16 cellular contexts compared by ENCODE assay signal in genomic region chr1:32873484-32873883, GRCh38. TPM values are rescaled to one million over a fixed set of nuclear protein-coding genes. Genes with fewer than 3 reads are reported as not detected.
DNase-seq lines count a peak whose midpoint lies in the region; ATAC-seq and TF ChIP-seq lines count a peak whose summit lies in the region.
"Had no signal": no experiment of that assay in that cellular context is flagged by ENCODE, and none has a peak within 500 bp of the region (broad histone marks: within the 10 kb centered on the region; RNA-seq: fewer than 3 reads in every experiment).

No MANE protein-coding gene starts in this region.

- H3K4me3 Mint-ChIP-seq in activated CD8-positive, alpha-beta memory T cell treated with anti-CD3 and anti-CD28 coated beads, Interleukin-2, amount 10 ng/mL, durations not matched to agents 7 days and 5 days: no peak overlapping the region
- H3K4me3 Mint-ChIP-seq: CD4-positive, alpha-beta memory T cell; HFFc6 had no signal

- H3K9ac ChIP-seq in BLaER1 treated with 17β-estradiol and CSF1 and Interleukin-3, amounts not matched to agents 10 nM and 100 nM: peak overlapping the region in 6 of 11 experiments; percentile 47 to 73 (median 64); a peak in 7 of 22 replicates

- intact Hi-C loops in upper lobe of right lung (cut with DNase I): no loop called here

- no peak overlapping the region for H3K27ac Mint-ChIP-seq in activated CD8-positive, alpha-beta memory T cell treated with anti-CD3 and anti-CD28 coated beads, Interleukin-2, amount 10 ng/mL, durations not matched to agents 7 days and 5 days
- H3K27ac Mint-ChIP-seq: CD4-positive, alpha-beta memory T cell; HFFc6 had no signal

- H3K9me3 ChIP-seq in BLaER1 treated with 17β-estradiol and CSF1 and Interleukin-3, amounts not matched to agents 10 nM and 100 nM (replicated peaks in 1 of 11): no peaks in the 10 kb centered on the region
- H3K9me3 ChIP-seq in upper lobe of right lung: no peaks in the 10 kb centered on the region

- no peaks in the 10 kb centered on the region for H3K9me3 Mint-ChIP-seq in activated CD8-positive, alpha-beta memory T cell treated with anti-CD3 and anti-CD28 coated beads, Interleukin-2, amount 10 ng/mL, durations not matched to agents 7 days and 5 days (ENCODE audit: low read depth)
- H3K9me3 Mint-ChIP-seq: HFFc6 had no signal

- peak overlapping the region in 2 of 11 experiments; percentile 53 to 55; a peak in 2 of 22 replicates for H3K27ac ChIP-seq in BLaER1 treated with 17β-estradiol and CSF1 and Interleukin-3, amounts not matched to agents 10 nM and 100 nM
- no peak overlapping the region for H3K27ac ChIP-seq in upper lobe of right lung
- H3K27ac ChIP-seq: C4-2B, HL-60 had no signal

- TF ChIP-seq CTCF in upper lobe of right lung (IDR thresholded peaks at IDR 0.05): no peak

- CTCF ChIA-PET in activated CD8-positive, alpha-beta memory T cell treated with anti-CD3 and anti-CD28 coated beads, Interleukin-2, amount 10 ng/mL, durations not matched to agents 7 days and 5 days (lab: Charles Lee): interaction anchor here (0.6 to 6.7 kb wide), 12 partner anchors 11 to 353 kb away, joined by 3 to 101 read pairs (median 4); partner anchors contain the start of genes S100PBP and YARS1

- no peaks in the 10 kb centered on the region for H3K36me3 Mint-ChIP-seq in activated CD8-positive, alpha-beta memory T cell treated with anti-CD3 and anti-CD28 coated beads, Interleukin-2, amount 10 ng/mL, durations not matched to agents 7 days and 5 days

- H4K20me1 ChIP-seq in BLaER1 treated with 17β-estradiol and CSF1 and Interleukin-3, amounts not matched to agents 10 nM and 100 nM: peaks cover 0 to 34% (median 27%) of the 10 kb centered on the region in 11 experiments; a peak in 18 of 22 replicates

- H3K27me3 Mint-ChIP-seq in activated CD8-positive, alpha-beta memory T cell treated with anti-CD3 and anti-CD28 coated beads, Interleukin-2, amount 10 ng/mL, durations not matched to agents 7 days and 5 days: peaks cover 63% of the 10 kb centered on the region

- peaks cover 18 to 58% (median 49%) of the 10 kb centered on the region in 10 experiments for H3K4me1 ChIP-seq in BLaER1 treated with 17β-estradiol and CSF1 and Interleukin-3, amounts not matched to agents 10 nM and 100 nM
- peaks cover 4% of the 10 kb centered on the region for H3K4me1 ChIP-seq in upper lobe of right lung

- peak; percentile 37 for DNase-seq in activated CD8-positive, alpha-beta memory T cell treated with anti-CD3 and anti-CD28 coated beads, Interleukin-2, amount 50 U/mL, for 48 hours
- no peak for DNase-seq in activated CD8-positive, alpha-beta memory T cell treated with anti-CD3 and anti-CD28 coated beads, Interleukin-2, amount 10 ng/mL, durations not matched to agents 7 days and 5 days
- peak; percentile 38 for DNase-seq in left lobe of liver (ENCODE audit: low spot score)
- DNase-seq in upper lobe of right lung: peak; percentile 28
- no peak for DNase-seq in mucosa of gallbladder (ENCODE audit: low spot score)
- DNase-seq: ACHN; CD4-positive, alpha-beta memory T cell; DMS79; GDM1; HCEC 1CT; HFFc6 had no signal

- H3K27me3 ChIP-seq in BLaER1 treated with 17β-estradiol and CSF1 and Interleukin-3, amounts not matched to agents 10 nM and 100 nM: peaks cover 37 to 45% (median 38%) of the 10 kb centered on the region in 11 experiments
- peaks cover 38% of the 10 kb centered on the region for H3K27me3 ChIP-seq in upper lobe of right lung

- 0 out of 22 replicates have a peak, but pooled peaks cover 0 to under 1% (median 0%) of the 10 kb centered on the region in 11 experiments for H3K36me3 ChIP-seq in BLaER1 treated with 17β-estradiol and CSF1 and Interleukin-3, amounts not matched to agents 10 nM and 100 nM
- no peaks in the 10 kb centered on the region for H3K36me3 ChIP-seq in upper lobe of right lung

- peak overlapping the region in 1 of 10 experiments; percentile 45; a peak in 1 of 20 replicates for H3K4me3 ChIP-seq in BLaER1 treated with 17β-estradiol and CSF1 and Interleukin-3, amounts not matched to agents 10 nM and 100 nM
- no peak overlapping the region for H3K4me3 ChIP-seq in upper lobe of right lung

- H3K4me2 ChIP-seq in BLaER1 treated with 17β-estradiol and CSF1 and Interleukin-3, amounts not matched to agents 10 nM and 100 nM: peak overlapping the region in 9 of 11 experiments; percentile 61 to 95 (median 87); a peak in 18 of 22 replicates

- ATAC-seq in activated CD8-positive, alpha-beta memory T cell treated with anti-CD3 and anti-CD28 coated beads, Interleukin-2, amount 10 ng/mL, durations not matched to agents 7 days and 5 days: no peak
- ATAC-seq in left lobe of liver: no peak
- no peak for ATAC-seq in upper lobe of right lung
- no peak for ATAC-seq in GM18868 (IDR thresholded peaks at IDR 0.05; ENCODE audit: unreplicated experiment)

- H3K4me1 Mint-ChIP-seq in activated CD8-positive, alpha-beta memory T cell treated with anti-CD3 and anti-CD28 coated beads, Interleukin-2, amount 10 ng/mL, durations not matched to agents 7 days and 5 days: peaks cover 10% of the 10 kb centered on the region

RNA-seq across cellular contexts. Expression of gene FNDC5, which starts 2.8 kb away (rescaled TPM):
- not detected for total RNA-seq in activated CD8-positive, alpha-beta memory T cell treated with anti-CD3 and anti-CD28 coated beads, Interleukin-2, amount 10 ng/mL, durations not matched to agents 7 days and 5 days
- total RNA-seq in left lobe of liver (5.4 TPM), upper lobe of right lung (1.5 TPM), mucosa of gallbladder (8.4 TPM)
- total RNA-seq: A172; CD4-positive, alpha-beta memory T cell had no signal

RNA-seq across cellular contexts. Expression of gene HPCA, which starts 12.8 kb away (rescaled TPM):
- total RNA-seq in activated CD8-positive, alpha-beta memory T cell treated with anti-CD3 and anti-CD28 coated beads, Interleukin-2, amount 10 ng/mL, durations not matched to agents 7 days and 5 days: under 1 TPM in 1 of 2 experiments, not detected in 1; 0.35 TPM
- total RNA-seq in left lobe of liver (not detected), upper lobe of right lung (not detected), mucosa of gallbladder (1.8 TPM)
- total RNA-seq: A172 had no signal

RNA-seq across cellular contexts. Expression of gene TMEM54, which starts 27.7 kb away (rescaled TPM):
- total RNA-seq in activated CD8-positive, alpha-beta memory T cell treated with anti-CD3 and anti-CD28 coated beads, Interleukin-2, amount 10 ng/mL, durations not matched to agents 7 days and 5 days: not detected
- total RNA-seq in left lobe of liver (6.1 TPM), upper lobe of right lung (41.9 TPM), mucosa of gallbladder (372 TPM)
- total RNA-seq: CD4-positive, alpha-beta memory T cell had no signal

RNA-seq across cellular contexts. Expression of gene S100PBP, which starts 56.0 kb away (rescaled TPM):
- total RNA-seq in activated CD8-positive, alpha-beta memory T cell treated with anti-CD3 and anti-CD28 coated beads, Interleukin-2, amount 10 ng/mL, durations not matched to agents 7 days and 5 days: 100 to 1,000 TPM in 1 of 2 experiments, 10 to 100 TPM in 1; 85.3 to 102 TPM
- 10.3 TPM for total RNA-seq in left lobe of liver
- total RNA-seq in upper lobe of right lung: 34.9 TPM
- 26.9 TPM for total RNA-seq in mucosa of gallbladder

RNA-seq across cellular contexts. Expression of gene YARS1, which starts 56.3 kb away (rescaled TPM):
- total RNA-seq in activated CD8-positive, alpha-beta memory T cell treated with anti-CD3 and anti-CD28 coated beads, Interleukin-2, amount 10 ng/mL, durations not matched to agents 7 days and 5 days: 100 to 1,000 TPM; 192 to 238 TPM
- total RNA-seq in left lobe of liver (38.4 TPM), upper lobe of right lung (111 TPM), mucosa of gallbladder (28.5 TPM)

Comparison
In these comparisons a context has a peak if more than half of its experiments do, and no peak if none do; other contexts are left out.
1. DNase-seq: peak in activated CD8-positive, alpha-beta memory T cell treated with anti-CD3 and anti-CD28 coated beads, Interleukin-2, amount 50 U/mL, for 48 hours (single experiment), left lobe of liver (single experiment) and upper lobe of right lung (single experiment); none in activated CD8-positive, alpha-beta memory T cell treated with anti-CD3 and anti-CD28 coated beads, Interleukin-2, amount 10 ng/mL, durations not matched to agents 7 days and 5 days (single experiment) and mucosa of gallbladder (single experiment).